Comparison of ENCODE assay signal across 2 cellular contexts in the genomic region with DNA sequence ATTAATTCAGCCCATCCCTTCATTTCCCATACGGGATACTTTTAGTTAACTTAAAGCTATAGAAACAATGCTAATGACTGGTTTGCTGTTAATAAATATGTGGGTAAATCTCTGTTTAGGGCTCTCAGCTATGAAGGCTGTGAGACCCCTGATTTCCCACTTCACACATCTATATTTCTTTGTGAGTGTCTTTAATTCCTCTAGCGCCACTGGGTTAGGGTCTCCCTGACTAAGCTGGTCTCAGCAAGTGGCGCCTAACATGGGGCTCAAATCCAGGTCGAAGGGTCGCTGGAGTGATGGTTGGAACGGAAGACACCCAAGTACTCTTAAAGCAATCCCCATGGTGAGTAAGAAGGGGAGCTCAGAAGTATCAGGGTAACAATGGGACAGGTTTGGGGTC.
TF ChIP-seq lines count a peak whose summit lies in the region.

No MANE protein-coding gene starts in this region.

TF ChIP-seq in HepG2, 621 proteins besides CTCF, POLR2A, EP300 and RAD21:
- TF ChIP-seq, protein P1, sequence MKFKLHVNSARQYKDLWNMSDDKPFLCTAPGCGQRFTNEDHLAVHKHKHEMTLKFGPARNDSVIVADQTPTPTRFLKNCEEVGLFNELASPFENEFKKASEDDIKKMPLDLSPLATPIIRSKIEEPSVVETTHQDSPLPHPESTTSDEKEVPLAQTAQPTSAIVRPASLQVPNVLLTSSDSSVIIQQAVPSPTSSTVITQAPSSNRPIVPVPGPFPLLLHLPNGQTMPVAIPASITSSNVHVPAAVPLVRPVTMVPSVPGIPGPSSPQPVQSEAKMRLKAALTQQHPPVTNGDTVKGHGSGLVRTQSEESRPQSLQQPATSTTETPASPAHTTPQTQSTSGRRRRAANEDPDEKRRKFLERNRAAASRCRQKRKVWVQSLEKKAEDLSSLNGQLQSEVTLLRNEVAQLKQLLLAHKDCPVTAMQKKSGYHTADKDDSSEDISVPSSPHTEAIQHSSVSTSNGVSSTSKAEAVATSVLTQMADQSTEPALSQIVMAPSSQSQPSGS (CRISPR knock-in tag; IDR thresholded peaks at IDR 0.05) = no peak
- TF ChIP-seq ZNF451 (CRISPR knock-in tag; IDR thresholded peaks at IDR 0.05) = no peak
- TF ChIP-seq, protein P2, sequence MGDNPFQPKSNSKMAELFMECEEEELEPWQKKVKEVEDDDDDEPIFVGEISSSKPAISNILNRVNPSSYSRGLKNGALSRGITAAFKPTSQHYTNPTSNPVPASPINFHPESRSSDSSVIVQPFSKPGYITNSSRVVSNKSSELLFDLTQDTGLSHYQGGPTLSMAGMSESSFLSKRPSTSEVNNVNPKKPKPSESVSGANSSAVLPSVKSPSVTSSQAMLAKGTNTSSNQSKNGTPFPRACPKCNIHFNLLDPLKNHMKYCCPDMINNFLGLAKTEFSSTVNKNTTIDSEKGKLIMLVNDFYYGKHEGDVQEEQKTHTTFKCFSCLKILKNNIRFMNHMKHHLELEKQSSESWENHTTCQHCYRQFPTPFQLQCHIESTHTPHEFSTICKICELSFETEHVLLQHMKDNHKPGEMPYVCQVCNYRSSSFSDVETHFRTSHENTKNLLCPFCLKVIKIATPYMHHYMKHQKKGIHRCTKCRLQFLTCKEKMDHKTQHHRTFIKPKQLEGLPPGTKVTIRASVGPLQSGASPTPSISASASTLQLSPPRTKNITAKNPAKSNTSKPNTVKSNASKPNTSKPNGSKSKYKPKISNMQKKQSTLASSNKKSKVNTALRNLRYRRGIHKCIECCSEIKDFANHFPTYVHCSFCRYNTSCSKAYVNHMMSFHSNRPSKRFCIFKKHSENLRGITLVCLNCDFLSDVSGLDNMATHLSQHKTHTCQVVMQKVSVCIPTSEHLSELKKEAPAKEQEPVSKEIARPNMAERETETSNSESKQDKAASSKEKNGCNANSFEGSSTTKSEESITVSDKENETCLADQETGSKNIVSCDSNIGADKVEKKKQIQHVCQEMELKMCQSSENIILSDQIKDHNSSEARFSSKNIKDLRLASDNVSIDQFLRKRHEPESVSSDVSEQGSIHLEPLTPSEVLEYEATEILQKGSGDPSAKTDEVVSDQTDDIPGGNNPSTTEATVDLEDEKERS (CRISPR knock-in tag; IDR thresholded peaks at IDR 0.05) = 0 out of 2 replicates have a peak, but pooled peaks have one; percentile 39
- TF ChIP-seq SETDB1 (CRISPR knock-in tag; IDR thresholded peaks at IDR 0.05; ENCODE audit: borderline replicate concordance) = 0 out of 2 replicates have a peak, but pooled peaks have one; percentile 34
- TF ChIP-seq, protein P3, sequence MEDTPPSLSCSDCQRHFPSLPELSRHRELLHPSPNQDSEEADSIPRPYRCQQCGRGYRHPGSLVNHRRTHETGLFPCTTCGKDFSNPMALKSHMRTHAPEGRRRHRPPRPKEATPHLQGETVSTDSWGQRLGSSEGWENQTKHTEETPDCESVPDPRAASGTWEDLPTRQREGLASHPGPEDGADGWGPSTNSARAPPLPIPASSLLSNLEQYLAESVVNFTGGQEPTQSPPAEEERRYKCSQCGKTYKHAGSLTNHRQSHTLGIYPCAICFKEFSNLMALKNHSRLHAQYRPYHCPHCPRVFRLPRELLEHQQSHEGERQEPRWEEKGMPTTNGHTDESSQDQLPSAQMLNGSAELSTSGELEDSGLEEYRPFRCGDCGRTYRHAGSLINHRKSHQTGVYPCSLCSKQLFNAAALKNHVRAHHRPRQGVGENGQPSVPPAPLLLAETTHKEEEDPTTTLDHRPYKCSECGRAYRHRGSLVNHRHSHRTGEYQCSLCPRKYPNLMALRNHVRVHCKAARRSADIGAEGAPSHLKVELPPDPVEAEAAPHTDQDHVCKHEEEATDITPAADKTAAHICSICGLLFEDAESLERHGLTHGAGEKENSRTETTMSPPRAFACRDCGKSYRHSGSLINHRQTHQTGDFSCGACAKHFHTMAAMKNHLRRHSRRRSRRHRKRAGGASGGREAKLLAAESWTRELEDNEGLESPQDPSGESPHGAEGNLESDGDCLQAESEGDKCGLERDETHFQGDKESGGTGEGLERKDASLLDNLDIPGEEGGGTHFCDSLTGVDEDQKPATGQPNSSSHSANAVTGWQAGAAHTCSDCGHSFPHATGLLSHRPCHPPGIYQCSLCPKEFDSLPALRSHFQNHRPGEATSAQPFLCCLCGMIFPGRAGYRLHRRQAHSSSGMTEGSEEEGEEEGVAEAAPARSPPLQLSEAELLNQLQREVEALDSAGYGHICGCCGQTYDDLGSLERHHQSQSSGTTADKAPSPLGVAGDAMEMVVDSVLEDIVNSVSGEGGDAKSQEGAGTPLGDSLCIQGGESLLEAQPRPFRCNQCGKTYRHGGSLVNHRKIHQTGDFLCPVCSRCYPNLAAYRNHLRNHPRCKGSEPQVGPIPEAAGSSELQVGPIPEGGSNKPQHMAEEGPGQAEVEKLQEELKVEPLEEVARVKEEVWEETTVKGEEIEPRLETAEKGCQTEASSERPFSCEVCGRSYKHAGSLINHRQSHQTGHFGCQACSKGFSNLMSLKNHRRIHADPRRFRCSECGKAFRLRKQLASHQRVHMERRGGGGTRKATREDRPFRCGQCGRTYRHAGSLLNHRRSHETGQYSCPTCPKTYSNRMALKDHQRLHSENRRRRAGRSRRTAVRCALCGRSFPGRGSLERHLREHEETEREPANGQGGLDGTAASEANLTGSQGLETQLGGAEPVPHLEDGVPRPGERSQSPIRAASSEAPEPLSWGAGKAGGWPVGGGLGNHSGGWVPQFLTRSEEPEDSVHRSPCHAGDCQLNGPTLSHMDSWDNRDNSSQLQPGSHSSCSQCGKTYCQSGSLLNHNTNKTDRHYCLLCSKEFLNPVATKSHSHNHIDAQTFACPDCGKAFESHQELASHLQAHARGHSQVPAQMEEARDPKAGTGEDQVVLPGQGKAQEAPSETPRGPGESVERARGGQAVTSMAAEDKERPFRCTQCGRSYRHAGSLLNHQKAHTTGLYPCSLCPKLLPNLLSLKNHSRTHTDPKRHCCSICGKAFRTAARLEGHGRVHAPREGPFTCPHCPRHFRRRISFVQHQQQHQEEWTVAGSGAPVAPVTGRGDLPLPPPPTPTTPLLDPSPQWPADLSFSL (CRISPR knock-in tag; IDR thresholded peaks at IDR 0.05) = no peak
- TF ChIP-seq KDM2A (CRISPR knock-in tag; IDR thresholded peaks at IDR 0.05; ENCODE audit: borderline replicate concordance, low read depth) = no peak
TF ChIP-seq in HepG2: peak in this region for 2.

TF ChIP-seq in GM12878, 131 proteins besides CTCF, POLR2A, EP300 and RAD21:
- TF ChIP-seq, protein P4, sequence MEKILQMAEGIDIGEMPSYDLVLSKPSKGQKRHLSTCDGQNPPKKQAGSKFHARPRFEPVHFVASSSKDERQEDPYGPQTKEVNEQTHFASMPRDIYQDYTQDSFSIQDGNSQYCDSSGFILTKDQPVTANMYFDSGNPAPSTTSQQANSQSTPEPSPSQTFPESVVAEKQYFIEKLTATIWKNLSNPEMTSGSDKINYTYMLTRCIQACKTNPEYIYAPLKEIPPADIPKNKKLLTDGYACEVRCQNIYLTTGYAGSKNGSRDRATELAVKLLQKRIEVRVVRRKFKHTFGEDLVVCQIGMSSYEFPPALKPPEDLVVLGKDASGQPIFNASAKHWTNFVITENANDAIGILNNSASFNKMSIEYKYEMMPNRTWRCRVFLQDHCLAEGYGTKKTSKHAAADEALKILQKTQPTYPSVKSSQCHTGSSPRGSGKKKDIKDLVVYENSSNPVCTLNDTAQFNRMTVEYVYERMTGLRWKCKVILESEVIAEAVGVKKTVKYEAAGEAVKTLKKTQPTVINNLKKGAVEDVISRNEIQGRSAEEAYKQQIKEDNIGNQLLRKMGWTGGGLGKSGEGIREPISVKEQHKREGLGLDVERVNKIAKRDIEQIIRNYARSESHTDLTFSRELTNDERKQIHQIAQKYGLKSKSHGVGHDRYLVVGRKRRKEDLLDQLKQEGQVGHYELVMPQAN (conservative IDR thresholded peaks at IDR 0.05) = no peak
- TF ChIP-seq CBX5 (IDR thresholded peaks at IDR 0.05; ENCODE audit: low read depth) = 0 out of 2 replicates have a peak, but pooled peaks have one; percentile 25
